ENCODE assay signal across 8 cellular contexts in the genomic region with DNA sequence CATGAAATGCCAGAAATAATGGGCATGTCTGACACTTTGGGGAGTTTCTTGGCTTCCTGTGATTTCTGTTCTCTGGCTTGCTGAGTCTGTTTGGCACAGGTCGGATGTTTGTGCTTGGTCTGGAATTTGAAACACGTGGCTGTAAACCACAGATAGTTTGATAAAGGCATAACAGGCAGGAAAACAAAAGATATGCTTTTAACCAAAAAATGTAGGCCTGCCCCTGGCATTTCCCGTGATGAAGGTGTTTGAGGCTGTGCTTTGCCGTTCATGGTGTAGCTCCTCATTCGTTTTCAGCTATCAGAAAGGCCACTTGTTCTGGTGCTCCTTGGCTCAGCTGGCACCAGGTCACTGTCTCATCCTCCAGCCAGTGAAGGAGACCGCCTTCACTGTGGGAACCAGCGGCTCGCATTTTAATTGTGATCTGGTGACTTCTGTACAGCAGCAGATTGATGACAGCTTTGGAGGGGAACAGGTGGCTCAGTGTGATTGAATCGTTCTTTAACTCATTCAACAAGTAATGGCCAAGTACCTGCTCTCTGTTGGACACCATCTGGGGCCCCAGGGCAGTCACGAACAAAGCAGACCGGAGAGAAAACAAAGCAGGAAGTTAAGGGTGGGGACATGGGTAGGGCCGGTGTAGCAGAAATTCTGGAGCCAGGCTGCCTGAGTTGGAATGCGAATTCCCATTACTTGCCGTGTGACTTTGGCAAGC.
DNase-seq lines count a peak whose midpoint lies in the region; ATAC-seq and TF ChIP-seq lines count a peak whose summit lies in the region.

No MANE protein-coding gene starts in this region.

- intact Hi-C loops in activated T-helper 2 cell treated with anti-CD3 and anti-CD28 coated beads, Interferon-gamma antibody, Interleukin-2, Interleukin-4, amounts not matched to agents 10 μg/mL and 5 μg/mL and 100 μg/mL, durations not matched to agents 14 hours and 24 hours and 36 hours (cut with micrococcal nuclease), result loop anchor here (5.0 kb wide), 1 partner anchor 36 kb away; no protein-coding TSS in a partner anchor
- intact Hi-C loops in gastrocnemius medialis (cut with DNase I; ENCODE audit: low total_unique reads), result no loop called here

- H3K4me3 ChIP-seq in CD8-positive, alpha-beta memory T cell (ENCODE audit: low read length), result peak overlapping the region; percentile 2
- peak overlapping the region in 1 of 4 donors; percentile 0 for H3K4me3 ChIP-seq in gastrocnemius medialis

- TF ChIP-seq CTCF in glutamatergic neuron (IDR thresholded peaks at IDR 0.05; ENCODE audit: partially characterized antibody, unreplicated experiment) (no peak), gastrocnemius medialis (IDR thresholded peaks at IDR 0.05 in 4 of 5, conservative IDR thresholded peaks at IDR 0.05 in 1 of 5) (no peak), GM10248 (IDR thresholded peaks at IDR 0.05; ENCODE audit: control extremely low read depth, extremely low read depth, low read depth, missing control alignments) (no peak)

- H3K4me1 Mint-ChIP-seq in CD8-positive, alpha-beta memory T cell, result peaks cover 74 to 82% (median 81%) of the 10 kb centered on the region in 3 donors
- H3K4me1 Mint-ChIP-seq in activated T-helper 2 cell treated with anti-CD3 and anti-CD28 coated beads, Interferon-gamma antibody, Interleukin-2, Interleukin-4, amounts not matched to agents 10 μg/mL and 5 μg/mL and 100 μg/mL, durations not matched to agents 14 hours and 24 hours and 36 hours (ENCODE audit: low read depth), result peaks cover 64% of the 10 kb centered on the region
- H3K4me1 Mint-ChIP-seq in glutamatergic neuron (ENCODE audit: low read depth, unreplicated experiment), result peaks cover 67% of the 10 kb centered on the region

- peak overlapping the region; percentile 19 to 83 (median 57) for H3K4me3 Mint-ChIP-seq in CD8-positive, alpha-beta memory T cell
- peak overlapping the region; percentile 68 for H3K4me3 Mint-ChIP-seq in activated T-helper 2 cell treated with anti-CD3 and anti-CD28 coated beads, Interferon-gamma antibody, Interleukin-2, Interleukin-4, amounts not matched to agents 10 μg/mL and 5 μg/mL and 100 μg/mL, durations not matched to agents 14 hours and 24 hours and 36 hours (ENCODE audit: low read depth)
- H3K4me3 Mint-ChIP-seq in glutamatergic neuron (ENCODE audit: unreplicated experiment), result peak overlapping the region; percentile 80

- no peaks in the 10 kb centered on the region for H3K27me3 Mint-ChIP-seq in CD8-positive, alpha-beta memory T cell
- H3K27me3 Mint-ChIP-seq in activated T-helper 2 cell treated with anti-CD3 and anti-CD28 coated beads, Interferon-gamma antibody, Interleukin-2, Interleukin-4, amounts not matched to agents 10 μg/mL and 5 μg/mL and 100 μg/mL, durations not matched to agents 14 hours and 24 hours and 36 hours (ENCODE audit: low read depth), result no peaks in the 10 kb centered on the region
- H3K27me3 Mint-ChIP-seq in glutamatergic neuron (ENCODE audit: unreplicated experiment), result peaks cover 31% of the 10 kb centered on the region

- no peaks in the 10 kb centered on the region for H3K27me3 ChIP-seq in CD8-positive, alpha-beta memory T cell (ENCODE audit: insufficient read depth, low read length, poor library complexity, severe bottlenecking)
- no peaks in the 10 kb centered on the region for H3K27me3 ChIP-seq in gastrocnemius medialis

- H3K27ac ChIP-seq in CD8-positive, alpha-beta memory T cell (ENCODE audit: low read depth, low read length), result no peak overlapping the region
- peak overlapping the region; percentile 32 to 79 (median 68) for H3K27ac ChIP-seq in gastrocnemius medialis

- ATAC-seq in gastrocnemius medialis (peak; percentile 35), GM18517 (IDR thresholded peaks at IDR 0.05; ENCODE audit: unreplicated experiment) (no peak)

- H3K9me3 Mint-ChIP-seq in CD8-positive, alpha-beta memory T cell, result peaks cover 13 to 26% (median 23%) of the 10 kb centered on the region in 5 donors
- H3K9me3 Mint-ChIP-seq in activated T-helper 2 cell treated with anti-CD3 and anti-CD28 coated beads, Interferon-gamma antibody, Interleukin-2, Interleukin-4, amounts not matched to agents 10 μg/mL and 5 μg/mL and 100 μg/mL, durations not matched to agents 14 hours and 24 hours and 36 hours, result peaks cover 30% of the 10 kb centered on the region
- peaks cover 42% of the 10 kb centered on the region for H3K9me3 Mint-ChIP-seq in glutamatergic neuron (ENCODE audit: unreplicated experiment)

- peak overlapping the region; percentile 68 to 89 (median 78) for H3K27ac Mint-ChIP-seq in CD8-positive, alpha-beta memory T cell
- H3K27ac Mint-ChIP-seq in activated T-helper 2 cell treated with anti-CD3 and anti-CD28 coated beads, Interferon-gamma antibody, Interleukin-2, Interleukin-4, amounts not matched to agents 10 μg/mL and 5 μg/mL and 100 μg/mL, durations not matched to agents 14 hours and 24 hours and 36 hours, result peak overlapping the region; percentile 89
- H3K27ac Mint-ChIP-seq in glutamatergic neuron (ENCODE audit: unreplicated experiment), result peak overlapping the region; percentile 95

- POLR2A ChIA-PET in CD8-positive, alpha-beta memory T cell (lab: Charles Lee), result no interaction called here
- POLR2A ChIA-PET in GM10248 (lab: Yijun Ruan, JAX), result no interaction called here

- CTCF ChIA-PET in CD8-positive, alpha-beta memory T cell (lab: Charles Lee), result no interaction called here
- CTCF ChIA-PET in GM10248 (lab: Yijun Ruan, JAX), result interaction anchor here (1.1 to 1.4 kb wide), 2 partner anchors 9 to 58 kb away, joined by 3 to 4 read pairs; no protein-coding TSS in a partner anchor

- peaks cover 4 to 17% (median 9%) of the 10 kb centered on the region in 3 donors for H3K36me3 Mint-ChIP-seq in CD8-positive, alpha-beta memory T cell
- peaks cover 28% of the 10 kb centered on the region for H3K36me3 Mint-ChIP-seq in activated T-helper 2 cell treated with anti-CD3 and anti-CD28 coated beads, Interferon-gamma antibody, Interleukin-2, Interleukin-4, amounts not matched to agents 10 μg/mL and 5 μg/mL and 100 μg/mL, durations not matched to agents 14 hours and 24 hours and 36 hours (ENCODE audit: low read depth)
- peaks cover 23% of the 10 kb centered on the region for H3K36me3 Mint-ChIP-seq in glutamatergic neuron (ENCODE audit: unreplicated experiment)

- peak in 2 of 5 donors; percentile 24 to 67 for DNase-seq in CD8-positive, alpha-beta memory T cell
- DNase-seq in LHCN-M2 (ENCODE audit: low read depth) (peak; percentile 66), glutamatergic neuron (peak; percentile 71), gastrocnemius medialis (no peak), GM10248 (ENCODE audit: extremely low spot score) (no peak)
- DNase-seq in activated T-helper 2 cell treated with anti-CD3 and anti-CD28 coated beads, Interferon-gamma antibody, Interleukin-2, Interleukin-4, amounts not matched to agents 10 μg/mL and 5 μg/mL and 100 μg/mL, durations not matched to agents 14 hours and 24 hours and 36 hours (ENCODE audit: low spot score), result peak; percentile 22
- no peak for DNase-seq in stimulated activated CD4-positive, alpha-beta T cell treated with anti-CD3 and anti-CD28 coated beads, Interleukin-2, amount 100 ng/mL, for 48 hours

- no peak for TF ChIP-seq POLR2A in gastrocnemius medialis (IDR thresholded peaks at IDR 0.05)

- no peaks in the 10 kb centered on the region for H3K36me3 ChIP-seq in CD8-positive, alpha-beta memory T cell (ENCODE audit: insufficient read depth, low read length)
- H3K36me3 ChIP-seq in gastrocnemius medialis, result no peaks in the 10 kb centered on the region

- peaks cover 67% of the 10 kb centered on the region for H3K4me1 ChIP-seq in CD8-positive, alpha-beta memory T cell (ENCODE audit: insufficient read depth, low read length)
- peaks cover 66 to 71% of the 10 kb centered on the region in 2 donors for H3K4me1 ChIP-seq in gastrocnemius medialis

- in situ Hi-C loops in gastrocnemius medialis (cut with MboI; ENCODE audit: low sequenced_read_pairs in 4 of 4), result no loop called here

- peaks cover 24% of the 10 kb centered on the region for H3K9me3 ChIP-seq in CD8-positive, alpha-beta memory T cell (ENCODE audit: low read length)
- H3K9me3 ChIP-seq in gastrocnemius medialis, result peaks cover 0 to 6% (median 0%) of the 10 kb centered on the region in 3 donors

Comparison
In these comparisons a context has a peak if more than half of its experiments do, and no peak if none do; other contexts are left out.
1. DNase-seq: peak in LHCN-M2 (single experiment), activated T-helper 2 cell treated with anti-CD3 and anti-CD28 coated beads, Interferon-gamma antibody, Interleukin-2, Interleukin-4, amounts not matched to agents 10 μg/mL and 5 μg/mL and 100 μg/mL, durations not matched to agents 14 hours and 24 hours and 36 hours (single experiment) and glutamatergic neuron (single experiment); none in gastrocnemius medialis (0 of 2), stimulated activated CD4-positive, alpha-beta T cell treated with anti-CD3 and anti-CD28 coated beads, Interleukin-2, amount 100 ng/mL, for 48 hours (0 of 2) and GM10248 (single experiment).
2. Peak in every context shown above with its lines, with median percentiles within 50 percentile points of each other: H3K27ac Mint-ChIP-seq and H3K4me3 Mint-ChIP-seq.